ENCODE assay signal across 8 cellular contexts in genomic region chr1:26111530-26112406, GRCh38. TPM values are rescaled to one million over a fixed set of nuclear protein-coding genes. Genes with fewer than 3 reads are reported as not detected.
DNase-seq lines count a peak whose midpoint lies in the region; ATAC-seq and TF ChIP-seq lines count a peak whose summit lies in the region.

Gene PDIK1L (plus strand): TSS chr1:26111824. CDS start chr1:26114309, 2,485 bp downstream.

- H3K79me2 ChIP-seq in KMS-11 (ENCODE audit: insufficient read depth, low read depth) = peaks cover 14% of the 10 kb centered on the region; the same call in 1 of the 2 replicates

- H3K4me1 Mint-ChIP-seq in activated T-cell treated with anti-CD3 and anti-CD28 coated beads, Interleukin-2, amount 50 U/mL, for 24 hours (ENCODE audit: low read depth) = peaks cover 35% of the 10 kb centered on the region

- POLR2A ChIA-PET in Panc1 (lab: Charles Lee) = interaction anchor here (0.6 kb wide), 1 partner anchor 31 kb away, joined by 3 read pairs; no protein-coding TSS in a partner anchor

- H3K4me1 ChIP-seq in KMS-11 (ENCODE audit: low read depth, poor library complexity, severe bottlenecking) = peaks cover 41% of the 10 kb centered on the region
- peaks cover 17% of the 10 kb centered on the region for H3K4me1 ChIP-seq in Panc1 (ENCODE audit: control insufficient read depth, insufficient read depth, low read length)
- no peaks in the 10 kb centered on the region for H3K4me1 ChIP-seq in esophagus (ENCODE audit: control insufficient read depth in 2 of 2, insufficient read depth in 2 of 2, low read length in 1 of 2)
- H3K4me1 ChIP-seq in muscle layer of duodenum (ENCODE audit: control insufficient read depth in 1 of 2, insufficient read depth in 2 of 2, low read length in 2 of 2) = peaks cover 14 to 24% of the 10 kb centered on the region in 2 donors

- H3K27ac Mint-ChIP-seq in activated T-cell treated with anti-CD3 and anti-CD28 coated beads, Interleukin-2, amount 50 U/mL, for 24 hours = peak within 1 kb of the TSS; percentile 97

- in situ Hi-C loops in Panc1 (cut with HindIII; ENCODE audit: low pct_unique_long_range_greater_than_20kb, low sequenced_read_pairs) = no loop called here

- H3K4me3 ChIP-seq in KMS-11 (IDR thresholded peaks at IDR 0.05; ENCODE audit: insufficient read depth, low read depth, low read length) (peak within 1 kb of the TSS; percentile 63), Panc1 (ENCODE audit: low read depth in 2 of 2, low read length in 2 of 2) (peak within 1 kb of the TSS; percentile 85 to 94), esophagus (ENCODE audit: low read depth in 1 of 2, low read length in 2 of 2) (peak within 1 kb of the TSS; percentile 89 to 99), muscle layer of duodenum (ENCODE audit: low read depth in 1 of 2, low read length in 2 of 2) (peak within 1 kb of the TSS; percentile 90)

- H3K27ac ChIP-seq in KMS-11 (peak within 1 kb of the TSS; percentile 84), Panc1 (ENCODE audit: low read length) (peak within 1 kb of the TSS; percentile 83), esophagus (ENCODE audit: low read depth in 2 of 2, low read length in 1 of 2) (peak within 1 kb of the TSS; percentile 95 to 99), muscle layer of duodenum (ENCODE audit: low read length) (peak within 1 kb of the TSS; percentile 93)

- H2AFZ ChIP-seq in KMS-11 (ENCODE audit: low read depth) = peak within 1 kb of the TSS; percentile 89

- peak within 1 kb of the TSS; percentile 75 for H3K4me2 ChIP-seq in KMS-11

- H3K27me3 ChIP-seq in KMS-11 (ENCODE audit: insufficient read depth, low read depth) (no peaks in the 10 kb centered on the region), Panc1 (ENCODE audit: control insufficient read depth, insufficient read depth, low read length) (no peaks in the 10 kb centered on the region), esophagus (ENCODE audit: control insufficient read depth in 1 of 2, insufficient read depth in 2 of 2, low read length in 2 of 2) (no peaks in the 10 kb centered on the region), muscle layer of duodenum (ENCODE audit: low read depth, low read length) (no peaks in the 10 kb centered on the region)

- TF ChIP-seq CTCF in KMS-11 (conservative IDR thresholded peaks at IDR 0.05; ENCODE audit: low read depth, low read length) (no peak), Panc1 (IDR thresholded peaks at IDR 0.05) (no peak)

- DNase-seq in DMS153 treated with DMSO at 0.1 percent for 48 hours (lab: John Stamatoyannopoulos, UW; ENCODE audit: unreplicated experiment) (peak; percentile 98), Panc1 (ENCODE audit: low read depth, low spot score) (peak; percentile 68)
- peak; percentile 98 for DNase-seq in activated T-cell treated with anti-CD3 and anti-CD28 coated beads, Interleukin-2, amount 50 U/mL, for 24 hours
- peak; percentile 92 for DNase-seq in stimulated activated CD8-positive, alpha-beta memory T cell treated with anti-CD3 and anti-CD28 coated beads, Interleukin-7, amount 100 ng/mL, for 1 hour (ENCODE audit: low read depth in 2 of 2)

- intact Hi-C loops in Panc1 (cut with micrococcal nuclease; ENCODE audit: unreplicated experiment) = loop anchor here (5.0 kb wide), 1 partner anchor 74 kb away; no protein-coding TSS in a partner anchor

- peak within 1 kb of the TSS; percentile 95 for H3K4me3 Mint-ChIP-seq in activated T-cell treated with anti-CD3 and anti-CD28 coated beads, Interleukin-2, amount 50 U/mL, for 24 hours

- BruUV-seq in Panc1 (replicated peaks; lab: Mats Ljungman, UMichigan) = no TSS peak

- H3K36me3 ChIP-seq in KMS-11 (ENCODE audit: insufficient read depth) = no peaks in the 10 kb centered on the region
- H3K36me3 ChIP-seq in Panc1 (ENCODE audit: control insufficient read depth, insufficient read depth, low read length) = peaks cover 2% of the 10 kb centered on the region
- H3K36me3 ChIP-seq in esophagus (ENCODE audit: control insufficient read depth in 2 of 2, insufficient read depth in 2 of 2, low read length in 1 of 2) = peaks cover 2 to 3% of the 10 kb centered on the region in 2 donors
- peaks cover 5 to 17% of the 10 kb centered on the region in 2 donors for H3K36me3 ChIP-seq in muscle layer of duodenum (ENCODE audit: control insufficient read depth in 1 of 2, insufficient read depth in 2 of 2, low read length in 2 of 2)

- peak within 1 kb of the TSS; percentile 93 for H3K9ac ChIP-seq in KMS-11

- H3K9me3 ChIP-seq in Panc1 (ENCODE audit: control insufficient read depth, insufficient read depth, low read depth, low read length) (no peaks in the 10 kb centered on the region), esophagus (ENCODE audit: control insufficient read depth in 2 of 2, insufficient read depth in 1 of 2, low read depth in 1 of 2, low read length in 1 of 2) (no peaks in the 10 kb centered on the region), muscle layer of duodenum (ENCODE audit: control insufficient read depth in 1 of 2, low read length in 2 of 2) (no peaks in the 10 kb centered on the region)

- ATAC-seq in GM21737 (IDR thresholded peaks at IDR 0.05; ENCODE audit: unreplicated experiment) (peak; percentile 69), Panc1 (peak; percentile 91)

- no peaks in the 10 kb centered on the region for H3K27me3 Mint-ChIP-seq in activated T-cell treated with anti-CD3 and anti-CD28 coated beads, Interleukin-2, amount 50 U/mL, for 24 hours

- CTCF ChIA-PET in Panc1 (lab: Charles Lee) = no interaction called here

- no peaks in the 10 kb centered on the region for H3K9me3 Mint-ChIP-seq in activated T-cell treated with anti-CD3 and anti-CD28 coated beads, Interleukin-2, amount 50 U/mL, for 24 hours

- peaks cover 42% of the 10 kb centered on the region for H3K36me3 Mint-ChIP-seq in activated T-cell treated with anti-CD3 and anti-CD28 coated beads, Interleukin-2, amount 50 U/mL, for 24 hours (ENCODE audit: low read depth)

- no peaks in the 10 kb centered on the region for H4K20me1 ChIP-seq in KMS-11 (ENCODE audit: insufficient read depth)

- 0 to 1% methylated on average over 75 to 96 of the region's 96 CpGs for WGBS in esophagus, 2 donors

RNA-seq across cellular contexts. Expression of gene PDIK1L, which starts in this region (rescaled TPM):
- total RNA-seq in Panc1 (2021; ENCODE audit: unreplicated experiment) = 8.0 TPM
- polyA plus RNA-seq in Panc1 (2012; ENCODE audit: insufficient read length) = 1.7 TPM
- polyA plus RNA-seq in esophagus = 1 to 10 TPM; 2.6 to 3.7 TPM

Comparison
In these comparisons a context has a peak if more than half of its experiments do, and no peak if none do; other contexts are left out.
1. Peak in every context shown above with its lines: DNase-seq, ATAC-seq, H3K4me3 ChIP-seq and H3K27ac ChIP-seq.